ENCODE assay signal across 11 cellular contexts in genomic region chr6:57048577-57048976, GRCh38. TPM values are rescaled to one million over a fixed set of nuclear protein-coding genes. Genes with fewer than 3 reads are reported as not detected.
A peak's percentile ranks its signal among the peaks of the same experiment; 100 is the strongest.
DNase-seq lines count a peak whose midpoint lies in the region; ATAC-seq, FAIRE-seq and TF ChIP-seq lines count a peak whose summit lies in the region.
"Had no signal": no experiment of that assay in that cellular context is flagged by ENCODE, and none has a peak within 500 bp of the region (broad histone marks: within the 10 kb centered on the region; RNA-seq: fewer than 3 reads in every experiment).

No MANE protein-coding gene starts in this region.

- TF ChIP-seq POLR2A in GM12878 (IDR thresholded peaks at IDR 0.05; ENCODE audit: low read depth, low read length), result no peak
- no peak for TF ChIP-seq POLR2A in vagina (IDR thresholded peaks at IDR 0.05)

- TF ChIP-seq RAD21 in GM12878 (IDR thresholded peaks at IDR 0.05; ENCODE audit: insufficient read depth, low read depth, low read length), result no peak

- no peaks in the 10 kb centered on the region for H3K27me3 Mint-ChIP-seq in nephron (ENCODE audit: low read depth)

- in situ Hi-C loops in GM12878 (cut with MboI), result no loop called here

- H3K4me1 Mint-ChIP-seq in nephron, result peaks cover 24% of the 10 kb centered on the region

- no TSS peak for BruUV-seq in GM12878 (replicated peaks; lab: Mats Ljungman, UMichigan)

- 83% methylated on average over 5 of the region's 5 CpGs for WGBS in GM12878 (ENCODE audit: insufficient coverage, insufficient replicate concordance, low lambda C conversion rate, missing lambda C conversion rate)

- H3K9ac ChIP-seq in Loucy (ENCODE audit: low read depth, low read length, poor library complexity, severe bottlenecking) (peak overlapping the region; percentile 59), GM12878 (ENCODE audit: control insufficient read depth, insufficient read depth, low read length) (no peak overlapping the region)

- peaks cover 30% of the 10 kb centered on the region for H3K36me3 ChIP-seq in Loucy (ENCODE audit: insufficient read depth, low read length)
- peaks cover 4 to 16% of the 10 kb centered on the region in 2 experiments for H3K36me3 ChIP-seq in GM12878 (ENCODE audit: control insufficient read depth in 2 of 2, insufficient read depth in 2 of 2, low read length in 1 of 2)
- H3K36me3 ChIP-seq in vagina, result peaks cover 0 to 19% of the 10 kb centered on the region in 2 donors

- TF ChIP-seq CTCF in Loucy (conservative IDR thresholded peaks at IDR 0.05; ENCODE audit: low read length) (no peak), GM12878 (IDR thresholded peaks at IDR 0.05 in 2 of 3, conservative IDR thresholded peaks at IDR 0.05 in 1 of 3; ENCODE audit: control insufficient read depth in 2 of 3, extremely low read depth in 1 of 3, insufficient read depth in 1 of 3, low read depth in 3 of 3, low read length in 3 of 3) (no peak), nephron (IDR thresholded peaks at IDR 0.05; ENCODE audit: unreplicated experiment in 3 of 3) (no peak), vagina (IDR thresholded peaks at IDR 0.05) (no peak)

- no peak overlapping the region for H3K27ac ChIP-seq in GM12878 (ENCODE audit: control insufficient read depth, insufficient read depth)
- no peak overlapping the region for H3K27ac ChIP-seq in vagina
- H3K27ac ChIP-seq: thyroid gland had no signal

- H3K4me2 ChIP-seq in Loucy (ENCODE audit: low read depth, low read length, poor library complexity, severe bottlenecking), result peak overlapping the region; percentile 79
- peak overlapping the region; percentile 75 for H3K4me2 ChIP-seq in GM12878 (ENCODE audit: control insufficient read depth, insufficient read depth)

- H3K9me3 Mint-ChIP-seq in nephron, result peaks cover 4% of the 10 kb centered on the region

- H3K9me2 ChIP-seq in Loucy (replicated peaks; ENCODE audit: low read depth, low read length), result no peaks in the 10 kb centered on the region

- peak overlapping the region in 1 of 3 experiments; percentile 70 for H3K27ac Mint-ChIP-seq in nephron

- H3K4me3 Mint-ChIP-seq in nephron, result peak overlapping the region; percentile 78 to 80 (median 80)

- H4K20me1 ChIP-seq in Loucy (ENCODE audit: insufficient read depth, low read length, poor library complexity, severe bottlenecking) (peaks cover 45% of the 10 kb centered on the region), GM12878 (ENCODE audit: control insufficient read depth, insufficient read depth) (no peaks in the 10 kb centered on the region)

- RAD21 ChIA-PET in GM12878 (lab: Charles Lee; ENCODE audit: unreplicated experiment), result no interaction called here

- H3K9me3 ChIP-seq in Loucy (ENCODE audit: insufficient read depth, low read depth, low read length), result no peaks in the 10 kb centered on the region
- no peaks in the 10 kb centered on the region; the same call in 2 of the 3 replicates for H3K9me3 ChIP-seq in GM12878 (replicated peaks; ENCODE audit: control insufficient read depth, insufficient read depth, low read length)
- H3K9me3 ChIP-seq in vagina, result no peaks in the 10 kb centered on the region
- H3K9me3 ChIP-seq: thyroid gland had no signal

- ATAC-seq in GM12878 (no peak), GM19395 (IDR thresholded peaks at IDR 0.05; ENCODE audit: unreplicated experiment) (no peak)
- ATAC-seq: activated CD4-positive, CD25-positive, alpha-beta regulatory T cell treated with anti-CD3 and anti-CD28 coated beads, Interleukin-2, amount 50 U/mL, for 24 hours had no signal

- peak overlapping the region; percentile 73 for H3K4me3 ChIP-seq in Loucy (ENCODE audit: low read length, poor library complexity, severe bottlenecking)
- H3K4me3 ChIP-seq in GM12878, result peak overlapping the region; percentile 65; the same call in 1 of the 2 replicates
- H3K4me3 ChIP-seq in vagina, result no peak overlapping the region
- H3K4me3 ChIP-seq: thyroid gland had no signal

- H3K79me2 ChIP-seq in Loucy (ENCODE audit: insufficient read depth, low read length), result peaks cover 42% of the 10 kb centered on the region
- peaks cover 29% of the 10 kb centered on the region for H3K79me2 ChIP-seq in GM12878 (ENCODE audit: control insufficient read depth, insufficient read depth, low read length)

- H3F3A ChIP-seq in Loucy (ENCODE audit: low read depth), result no peaks in the 10 kb centered on the region

- H3K4me1 ChIP-seq in Loucy (ENCODE audit: insufficient read depth, low read length, poor library complexity, severe bottlenecking) (peaks cover 34% of the 10 kb centered on the region), GM12878 (ENCODE audit: control insufficient read depth, insufficient read depth, low read length) (peaks cover 5% of the 10 kb centered on the region; the same call in 1 of the 2 replicates), vagina (peaks cover 17% of the 10 kb centered on the region)

- TF ChIP-seq EP300 in GM12878 (IDR thresholded peaks at IDR 0.05; ENCODE audit: borderline replicate concordance in 1 of 2, control insufficient read depth in 1 of 2, low read depth in 2 of 2, low read length in 2 of 2), result no peak

- peaks cover 47% of the 10 kb centered on the region for H3K36me3 Mint-ChIP-seq in nephron (ENCODE audit: low read depth)

- SMC1A ChIA-PET in GM12878 (lab: Charles Lee; ENCODE audit: uncharacterized antibody, unreplicated experiment), result interaction anchor here (0.9 to 1.4 kb wide), 3 partner anchors 9 to 144 kb away, joined by 3 read pairs; no protein-coding TSS in a partner anchor

- POLR2A ChIA-PET in GM12878 (lab: Charles Lee), result no interaction called here

- H2AFZ ChIP-seq in Loucy (ENCODE audit: low read length) (no peak overlapping the region), GM12878 (ENCODE audit: control insufficient read depth, low read depth, low read length) (no peak overlapping the region)

- CTCF ChIA-PET in GM12878 (lab: Yijun Ruan, JAX), result interaction anchor here (1.3 kb wide), 1 partner anchor 144 kb away, joined by 4 read pairs; no protein-coding TSS in a partner anchor

- FAIRE-seq in GM12878 (lab: Jason Lieb, UNC), result no peak

- H3K27me3 ChIP-seq in Loucy (ENCODE audit: insufficient read depth, low read length, poor library complexity, severe bottlenecking), result no peaks in the 10 kb centered on the region
- no peaks in the 10 kb centered on the region for H3K27me3 ChIP-seq in GM12878 (replicated peaks in 1 of 2; ENCODE audit: control insufficient read depth in 2 of 2, insufficient read depth in 2 of 2, low read length in 1 of 2)
- no peaks in the 10 kb centered on the region for H3K27me3 ChIP-seq in vagina
- H3K27me3 ChIP-seq: thyroid gland had no signal

- intact Hi-C loops in GM12878 (cut with micrococcal nuclease; ENCODE audit: unreplicated experiment), result loop anchor here (5.0 kb wide), 1 partner anchor 91 kb away; the partner anchor contains the start of gene BEND6
- intact Hi-C loops in vagina (cut with DNase I), result loop anchor here (5.0 kb wide), 1 partner anchor 96 kb away; no protein-coding TSS in a partner anchor

- peak; percentile 16 for DNase-seq in NCI-H82 (lab: John Stamatoyannopoulos, UW)
- DNase-seq in NCI-H82 treated with DMSO at 0.1 percent for 48 hours (lab: John Stamatoyannopoulos, UW; ENCODE audit: unreplicated experiment), result no peak
- DNase-seq in GM12878 (ENCODE audit: low read depth, low spot score), result no peak
- DNase-seq in activated CD4-positive, CD25-positive, alpha-beta regulatory T cell (lab: John Stamatoyannopoulos, UW), result no peak
- no peak for DNase-seq in vagina (ENCODE audit: extremely low spot score in 2 of 2)
- DNase-seq: stimulated activated CD4-positive, alpha-beta T cell treated with anti-CD3 and anti-CD28 coated beads, Interleukin-4, amount 100 ng/mL, for 24 hours; thyroid gland had no signal

RNA-seq across cellular contexts. Expression of gene KIAA1586, which starts 2.1 kb away (rescaled TPM):
- total RNA-seq in GM12878 (2013; cell fraction: nucleolus; rRNA removed), result 39.9 and 41.2 TPM in 2 replicates
- total RNA-seq in GM12878 (2014; rRNA removed), result 13.3 and 18.9 TPM in 2 replicates
- total RNA-seq in GM12878 (2014; rRNA removed; fragmentation: Illumina TruSeq; extraction: Trizol), result 26.3 and 27.4 TPM in 2 replicates
- 17.4 and 20.2 TPM in 2 replicates for total RNA-seq in GM12878 (2021)
- 3.2 TPM for polyA plus RNA-seq in GM12878 (2011; ENCODE audit: low read depth)
- polyA plus RNA-seq in GM12878 (2011; rRNA removed), result 13.1 and 28.1 TPM in 2 replicates
- polyA plus RNA-seq in GM12878 (2011; cell fraction: cytosol; rRNA removed), result 3.0 and 3.2 TPM in 2 replicates
- polyA plus RNA-seq in GM12878 (2011; cell fraction: nucleus; rRNA removed), result 4.7 and 5.9 TPM in 2 replicates
- 7.5 and 10.8 TPM in 2 replicates for polyA plus RNA-seq in GM12878 (2012)
- polyA plus RNA-seq in GM12878 (2014; fragmentation: Illumina TruSeq; extraction: Trizol), result 19.0 and 23.3 TPM in 2 replicates
- 10 to 100 TPM; 22.3 to 29.0 TPM for polyA plus RNA-seq in GM12878 (2014; fragmentation: Nextera tagmentation; extraction: Ambion mirVana)
- 10.8 and 14.2 TPM in 2 replicates for polyA plus RNA-seq in GM12878 (2014; rRNA removed)
- polyA plus RNA-seq in GM12878 (2016; fragmentation: Nextera tagmentation; extraction: Ambion mirVana), result 10 to 100 TPM; 28.8 to 33.1 TPM
- 4.2 and 5.3 TPM in 2 replicates for polyA minus RNA-seq in GM12878 (2011; rRNA and poly(A)+ RNA removed)
- 3.2 and 5.2 TPM in 2 replicates for polyA minus RNA-seq in GM12878 (2011; cell fraction: cytosol; rRNA and poly(A)+ RNA removed)
- polyA minus RNA-seq in GM12878 (2011; cell fraction: nucleus; rRNA and poly(A)+ RNA removed), result 4.5 and 6.3 TPM in 2 replicates
- 6.6 TPM for total RNA-seq in vagina

RNA-seq across cellular contexts. Expression of gene ZNF451, which starts 41.4 kb away (rescaled TPM):
- total RNA-seq in GM12878 (2013; cell fraction: nucleolus; rRNA removed), result 181 and 183 TPM in 2 replicates
- total RNA-seq in GM12878 (2014; rRNA removed), result 32.4 and 35.6 TPM in 2 replicates
- 44.4 and 49.2 TPM in 2 replicates for total RNA-seq in GM12878 (2014; rRNA removed; fragmentation: Illumina TruSeq; extraction: Trizol)
- 37.5 and 38.0 TPM in 2 replicates for total RNA-seq in GM12878 (2021)
- polyA plus RNA-seq in GM12878 (2011; ENCODE audit: low read depth), result 8.2 TPM
- 37.4 and 60.6 TPM in 2 replicates for polyA plus RNA-seq in GM12878 (2011; rRNA removed)
- 13.2 and 14.5 TPM in 2 replicates for polyA plus RNA-seq in GM12878 (2011; cell fraction: cytosol; rRNA removed)
- polyA plus RNA-seq in GM12878 (2011; cell fraction: nucleus; rRNA removed), result 33.5 and 39.4 TPM in 2 replicates
- 18.5 and 19.1 TPM in 2 replicates for polyA plus RNA-seq in GM12878 (2012)
- polyA plus RNA-seq in GM12878 (2014; fragmentation: Illumina TruSeq; extraction: Trizol), result 22.1 and 25.9 TPM in 2 replicates
- polyA plus RNA-seq in GM12878 (2014; fragmentation: Nextera tagmentation; extraction: Ambion mirVana), result 10 to 100 TPM in 1 of 2 experiments, 1 to 10 TPM in 1; 6.5 to 11.6 TPM
- polyA plus RNA-seq in GM12878 (2014; rRNA removed), result 20.3 and 21.4 TPM in 2 replicates
- 10 to 100 TPM; 22.7 to 24.8 TPM for polyA plus RNA-seq in GM12878 (2016; fragmentation: Nextera tagmentation; extraction: Ambion mirVana)
- polyA minus RNA-seq in GM12878 (2011; rRNA and poly(A)+ RNA removed), result 57.5 and 71.5 TPM in 2 replicates
- polyA minus RNA-seq in GM12878 (2011; cell fraction: cytosol; rRNA and poly(A)+ RNA removed), result 19.4 and 36.4 TPM in 2 replicates
- polyA minus RNA-seq in GM12878 (2011; cell fraction: nucleus; rRNA and poly(A)+ RNA removed), result 70.4 and 87.1 TPM in 2 replicates
- total RNA-seq in vagina, result 43.5 TPM

Comparison
In these comparisons a context has a peak if more than half of its experiments do, and no peak if none do; other contexts are left out.
1. H3K4me3 ChIP-seq: peak in Loucy (single experiment) and GM12878 (single experiment); none in vagina (0 of 2).